10 cellular contexts compared by ENCODE assay signal in genomic region chr16:88773812-88774291, GRCh38. TPM values are rescaled to one million over a fixed set of nuclear protein-coding genes. Genes with fewer than 3 reads are reported as not detected.
DNase-seq lines count a peak whose midpoint lies in the region; ATAC-seq and TF ChIP-seq lines count a peak whose summit lies in the region.
"Had no signal": no experiment of that assay in that cellular context is flagged by ENCODE, and none has a peak within 500 bp of the region (broad histone marks: within the 10 kb centered on the region; RNA-seq: fewer than 3 reads in every experiment).

No MANE protein-coding gene starts in this region.

- H3K27ac ChIP-seq in RWPE1: peak overlapping the region; percentile 71
- H3K27ac ChIP-seq: parathyroid adenoma had no signal

- intact Hi-C loops in posterior vena cava (cut with DNase I): no loop called here

- CTCF ChIA-PET in RWPE1 (lab: Yijun Ruan, JAX): interaction anchor here (0.7 to 1.3 kb wide), 3 partner anchors 11 to 37 kb away, joined by 3 to 5 read pairs (median 3); partner anchors contain the start of gene PIEZO1

- TF ChIP-seq CTCF in RWPE1 (conservative IDR thresholded peaks at IDR 0.05; ENCODE audit: low read depth) (no peak), fibroblast of mammary gland (conservative IDR thresholded peaks at IDR 0.05; ENCODE audit: control insufficient read depth, insufficient read depth, low read depth, low read length) (no peak)

- DNase-seq in Daoy (ENCODE audit: low read depth) (peak; percentile 89), RWPE1 (ENCODE audit: low spot score) (no peak), fibroblast of mammary gland (ENCODE audit: low read depth) (peak; percentile 79), posterior vena cava (ENCODE audit: low spot score) (peak; percentile 92), NOMO-1 treated with dmso at 0.1 percent for 144 hours (lab: John Stamatoyannopoulos, UW; ENCODE audit: unreplicated experiment) (no peak), NCI-H2029 treated with DMSO at 0.1 percent for 48 hours (lab: John Stamatoyannopoulos, UW) (no peak)

- no peak overlapping the region for H3K4me3 ChIP-seq in fibroblast of mammary gland (ENCODE audit: control insufficient read depth, low read depth, low read length)
- H3K4me3 ChIP-seq: coronary artery had no signal

- POLR2A ChIA-PET in RWPE1 (lab: Yijun Ruan, JAX; ENCODE audit: low non-redundant PET): no interaction called here

- no peak for ATAC-seq in GM21825 (IDR thresholded peaks at IDR 0.05; ENCODE audit: unreplicated experiment)
- ATAC-seq in GM21360 (IDR thresholded peaks at IDR 0.05; ENCODE audit: unreplicated experiment): no peak

RNA-seq across cellular contexts. Expression of gene PIEZO1, which starts 11.2 kb away (rescaled TPM):
- 62.9 and 70.8 TPM in 2 replicates for total RNA-seq in Daoy (2014; rRNA removed; shearing (Covaris generic))
- total RNA-seq in posterior vena cava: 100 to 1,000 TPM in 1 of 2 donors, 10 to 100 TPM in 1; 99.3 to 103 TPM

RNA-seq across cellular contexts. Expression of gene CDT1, which starts 29.7 kb away (rescaled TPM):
- 23.1 and 30.6 TPM in 2 replicates for total RNA-seq in Daoy (2014; rRNA removed; shearing (Covaris generic))
- total RNA-seq in posterior vena cava: 1 to 10 TPM in 1 of 2 donors, under 1 TPM in 1; 0.57 to 2.0 TPM

RNA-seq across cellular contexts. Expression of gene APRT, which starts 37.9 kb away (rescaled TPM):
- total RNA-seq in Daoy (2014; rRNA removed; shearing (Covaris generic)): 106 and 112 TPM in 2 replicates
- 10 to 100 TPM; 73.1 to 92.8 TPM for total RNA-seq in posterior vena cava

Comparison
In these comparisons a context has a peak if more than half of its experiments do, and no peak if none do; other contexts are left out.
1. DNase-seq: peak in Daoy (single experiment), fibroblast of mammary gland (single experiment) and posterior vena cava (single experiment); none in RWPE1 (single experiment), NOMO-1 treated with dmso at 0.1 percent for 144 hours (single experiment) and NCI-H2029 treated with DMSO at 0.1 percent for 48 hours (single experiment).